22 cellular contexts compared by ENCODE assay signal in the genomic region with DNA sequence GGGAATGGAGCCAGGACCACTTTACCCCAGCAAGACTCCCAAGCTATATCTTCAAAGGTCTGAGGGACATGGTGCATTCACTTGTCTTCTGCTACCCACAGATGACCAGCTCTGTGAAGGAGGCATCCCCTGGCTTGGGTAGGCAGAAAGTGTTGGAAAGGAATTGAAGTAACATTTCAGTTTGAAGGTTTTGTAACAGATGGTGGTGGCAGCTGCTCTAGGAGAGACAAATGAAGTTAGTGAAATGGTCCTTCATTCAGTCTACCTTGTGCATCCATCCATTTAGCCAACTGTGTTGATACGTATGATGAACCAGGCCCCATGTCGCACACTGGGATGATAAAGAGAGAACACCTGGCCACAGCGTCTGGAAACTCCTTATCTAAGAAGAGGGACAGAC.
DNase-seq lines count a peak whose midpoint lies in the region; ATAC-seq, FAIRE-seq and TF ChIP-seq lines count a peak whose summit lies in the region.
"Had no signal": no experiment of that assay in that cellular context is flagged by ENCODE, and none has a peak within 500 bp of the region (broad histone marks: within the 10 kb centered on the region; RNA-seq: fewer than 3 reads in every experiment).

No MANE protein-coding gene starts in this region.

- CTCF ChIA-PET in Calu3 (lab: Charles Lee) = no interaction called here

- peaks cover 17% of the 10 kb centered on the region for H3K36me3 Mint-ChIP-seq in Calu3 (ENCODE audit: insufficient read depth, unreplicated experiment)
- H3K36me3 Mint-ChIP-seq in nephron (ENCODE audit: low read depth) = peaks cover 9% of the 10 kb centered on the region
- H3K36me3 Mint-ChIP-seq in natural killer cell treated with Interleukin-12 subunit alpha and Interleukin-12 subunit beta and Interleukin-15 and Interleukin-18, amount 100 ng/mL, for 72 hours = no peaks in the 10 kb centered on the region
- H3K36me3 Mint-ChIP-seq: activated CD4-positive, alpha-beta memory T cell treated with anti-CD3 and anti-CD28 coated beads for 36 hours; naive thymus-derived CD4-positive, alpha-beta T cell; stimulated activated memory B cell treated with anti-CD40 and anti-IgM and Interleukin-4, amounts not matched to agents 10 μg/mL and 1 μg/mL and 100 μg/mL, for 72 hours had no signal

- DNase-seq in Calu3 (no peak), NCI-H446 (lab: John Stamatoyannopoulos, UW) (peak; percentile 13 to 71), cerebellar cortex (ENCODE audit: low spot score) (peak; percentile 69), posterior cingulate gyrus (no peak), OCI-M2 (lab: John Stamatoyannopoulos, UW; ENCODE audit: unreplicated experiment) (no peak), GM12891 (ENCODE audit: insufficient read length, low spot score) (no peak)
- DNase-seq in natural killer cell treated with Interleukin-12 subunit alpha and Interleukin-12 subunit beta and Interleukin-15 and Interleukin-18, amount 100 ng/mL, for 72 hours (ENCODE audit: low spot score) = no peak
- DNase-seq: activated B cell treated with CpG ODN at 0.5 μM for 24 hours; activated CD4-positive, alpha-beta memory T cell treated with anti-CD3 and anti-CD28 coated beads for 36 hours; activated gamma-delta T cell treated with Interleukin-2 at 50 U/mL for 16 hours; amniotic stem cell; CD4-positive, alpha-beta T cell; DMS79 treated with DMSO at 0.1 percent for 48 hours; HCEC 1CT; naive thymus-derived CD4-positive, alpha-beta T cell; NCI-H1105; NCI-H82; sigmoid colon; T-helper 9 cell had no signal

- H3K9me3 Mint-ChIP-seq in Calu3 (ENCODE audit: low read depth, unreplicated experiment) = no peaks in the 10 kb centered on the region
- no peaks in the 10 kb centered on the region for H3K9me3 Mint-ChIP-seq in nephron
- H3K9me3 Mint-ChIP-seq in natural killer cell treated with Interleukin-12 subunit alpha and Interleukin-12 subunit beta and Interleukin-15 and Interleukin-18, amount 100 ng/mL, for 72 hours = no peaks in the 10 kb centered on the region
- H3K9me3 Mint-ChIP-seq: activated B cell treated with CpG ODN at 0.5 μM for 24 hours; activated CD4-positive, alpha-beta memory T cell treated with anti-CD3 and anti-CD28 coated beads for 36 hours; CD4-positive, alpha-beta T cell; stimulated activated memory B cell treated with anti-CD40 and anti-IgM and Interleukin-4, amounts not matched to agents 10 μg/mL and 1 μg/mL and 100 μg/mL, for 72 hours had no signal

- H3K27ac Mint-ChIP-seq in Calu3 (ENCODE audit: unreplicated experiment) (peak overlapping the region; percentile 88), nephron (peak overlapping the region in 2 of 3 experiments; percentile 82)
- peak overlapping the region in 1 of 2 donors; percentile 10 for H3K27ac Mint-ChIP-seq in natural killer cell treated with Interleukin-12 subunit alpha and Interleukin-12 subunit beta and Interleukin-15 and Interleukin-18, amount 100 ng/mL, for 72 hours
- H3K27ac Mint-ChIP-seq: activated B cell treated with CpG ODN at 0.5 μM for 24 hours; activated CD4-positive, alpha-beta memory T cell treated with anti-CD3 and anti-CD28 coated beads for 36 hours; CD4-positive, alpha-beta T cell; naive thymus-derived CD4-positive, alpha-beta T cell; stimulated activated memory B cell treated with anti-CD40 and anti-IgM and Interleukin-4, amounts not matched to agents 10 μg/mL and 1 μg/mL and 100 μg/mL, for 72 hours had no signal

- FAIRE-seq in GM12891 (lab: Jason Lieb, UNC) = no peak

- peak overlapping the region; percentile 35 for H3K4me3 Mint-ChIP-seq in Calu3 (ENCODE audit: low read depth, unreplicated experiment)
- no peak overlapping the region for H3K4me3 Mint-ChIP-seq in nephron
- H3K4me3 Mint-ChIP-seq in natural killer cell treated with Interleukin-12 subunit alpha and Interleukin-12 subunit beta and Interleukin-15 and Interleukin-18, amount 100 ng/mL, for 72 hours = no peak overlapping the region
- H3K4me3 Mint-ChIP-seq: activated B cell treated with CpG ODN at 0.5 μM for 24 hours; activated CD4-positive, alpha-beta memory T cell treated with anti-CD3 and anti-CD28 coated beads for 36 hours; CD4-positive, alpha-beta T cell; naive thymus-derived CD4-positive, alpha-beta T cell; stimulated activated memory B cell treated with anti-CD40 and anti-IgM and Interleukin-4, amounts not matched to agents 10 μg/mL and 1 μg/mL and 100 μg/mL, for 72 hours had no signal

- peaks cover 46% of the 10 kb centered on the region for H3K4me1 Mint-ChIP-seq in Calu3 (ENCODE audit: low read depth, unreplicated experiment)
- peaks cover 51% of the 10 kb centered on the region for H3K4me1 Mint-ChIP-seq in nephron
- peaks cover 5 to 11% of the 10 kb centered on the region in 2 donors for H3K4me1 Mint-ChIP-seq in natural killer cell treated with Interleukin-12 subunit alpha and Interleukin-12 subunit beta and Interleukin-15 and Interleukin-18, amount 100 ng/mL, for 72 hours (ENCODE audit: low read depth in 2 of 2)

- no peak for ATAC-seq in natural killer cell treated with Interleukin-12 subunit alpha and Interleukin-12 subunit beta and Interleukin-15 and Interleukin-18, amount 100 ng/mL, for 72 hours
- ATAC-seq: gastroesophageal sphincter had no signal

- intact Hi-C loops in Calu3 (cut with micrococcal nuclease; ENCODE audit: unreplicated experiment) = loop anchor here (5.0 kb wide), 1 partner anchor 106 kb away; no protein-coding TSS in a partner anchor
- intact Hi-C loops in posterior cingulate gyrus (cut with DNase I) = no loop called here

- no peak for TF ChIP-seq CTCF in Calu3 (IDR thresholded peaks at IDR 0.05; ENCODE audit: unreplicated experiment)
- no peak for TF ChIP-seq CTCF in nephron (IDR thresholded peaks at IDR 0.05; ENCODE audit: unreplicated experiment in 3 of 3)

- BruUV-seq in Calu3 (replicated peaks; lab: Mats Ljungman, UMichigan) = no TSS peak

- no peaks in the 10 kb centered on the region for H3K27me3 Mint-ChIP-seq in Calu3 (ENCODE audit: unreplicated experiment)
- no peaks in the 10 kb centered on the region for H3K27me3 Mint-ChIP-seq in nephron (ENCODE audit: low read depth)
- peaks cover 17% of the 10 kb centered on the region in 2 donors for H3K27me3 Mint-ChIP-seq in natural killer cell treated with Interleukin-12 subunit alpha and Interleukin-12 subunit beta and Interleukin-15 and Interleukin-18, amount 100 ng/mL, for 72 hours
- H3K27me3 Mint-ChIP-seq: CD4-positive, alpha-beta T cell had no signal

- no peak for TF ChIP-seq POLR2A in GM12891 (IDR thresholded peaks at IDR 0.05; ENCODE audit: low read depth, low read length)

TF ChIP-seq in GM12891, 5 proteins besides CTCF, POLR2A, EP300 and RAD21:
- TF ChIP-seq POLR2AphosphoS5 (IDR thresholded peaks at IDR 0.05; ENCODE audit: low read depth, low read length) (no peak), POU2F2 (IDR thresholded peaks at IDR 0.05; ENCODE audit: low read depth, low read length) (no peak), TAF1 (IDR thresholded peaks at IDR 0.05; ENCODE audit: low read depth, low read length) (no peak), PAX5 (IDR thresholded peaks at IDR 0.05; ENCODE audit: insufficient read depth, low read length, severe bottlenecking) (no peak), SPI1 (IDR thresholded peaks at IDR 0.05; ENCODE audit: low read depth, low read length) (no peak)
TF ChIP-seq in GM12891: peak in this region for 0.

Comparison
In these comparisons a context has a peak if more than half of its experiments do, and no peak if none do; other contexts are left out.
1. DNase-seq: peak in NCI-H446 (2 of 2) and cerebellar cortex (single experiment); none in Calu3 (single experiment), posterior cingulate gyrus (0 of 10), OCI-M2 (single experiment), GM12891 (single experiment) and natural killer cell treated with Interleukin-12 subunit alpha and Interleukin-12 subunit beta and Interleukin-15 and Interleukin-18, amount 100 ng/mL, for 72 hours (single experiment).